Comparison of ENCODE assay signal across 11 cellular contexts in the genomic region with DNA sequence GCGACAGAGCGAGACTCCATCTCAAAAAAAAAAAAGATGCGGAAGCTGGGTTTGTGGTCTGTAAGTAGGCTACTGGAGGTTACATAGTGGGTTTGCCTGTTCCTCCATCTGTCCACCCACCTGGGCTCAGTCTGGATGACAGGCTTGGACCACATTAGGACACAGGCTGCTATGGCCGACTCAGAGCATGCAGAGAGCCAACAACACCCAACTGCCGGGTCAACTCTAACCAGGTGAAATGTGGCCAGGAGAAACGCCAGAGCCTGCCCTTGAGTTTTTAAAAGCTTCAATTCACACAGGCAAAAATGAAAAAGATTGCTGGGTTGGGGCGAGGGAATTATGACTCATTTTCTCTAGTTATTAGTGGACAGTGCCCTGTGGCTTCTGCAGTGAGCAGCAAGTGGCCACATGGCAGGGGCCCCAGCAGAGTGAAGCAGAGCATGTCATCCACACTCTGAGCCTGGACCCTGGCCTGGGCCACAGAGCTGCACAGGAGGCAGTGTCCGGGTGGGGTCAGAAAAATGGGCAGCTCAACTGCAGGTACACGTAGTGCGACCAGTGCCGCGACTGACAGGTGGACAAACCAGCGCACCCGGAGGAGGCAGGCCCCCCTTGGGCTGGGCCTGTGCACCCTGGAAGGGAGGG.
DNase-seq lines count a peak whose midpoint lies in the region; ATAC-seq and TF ChIP-seq lines count a peak whose summit lies in the region.
"Had no signal": no experiment of that assay in that cellular context is flagged by ENCODE, and none has a peak within 500 bp of the region (broad histone marks: within the 10 kb centered on the region; RNA-seq: fewer than 3 reads in every experiment).

No MANE protein-coding gene starts in this region.

- TF ChIP-seq CTCF in right atrium auricular region (IDR thresholded peaks at IDR 0.05): no peak
- TF ChIP-seq CTCF in colonic mucosa (IDR thresholded peaks at IDR 0.05): no peak

- H3K9ac ChIP-seq in colonic mucosa (ENCODE audit: low read depth in 2 of 2, low read length in 2 of 2): no peak overlapping the region

- H3K4me1 ChIP-seq in right atrium auricular region: no peaks in the 10 kb centered on the region
- no peaks in the 10 kb centered on the region for H3K4me1 ChIP-seq in colonic mucosa

- H3K4me3 ChIP-seq in right atrium auricular region (no peak overlapping the region), colonic mucosa (no peak overlapping the region)
- H3K4me3 ChIP-seq: thoracic aorta had no signal

- ATAC-seq in HG02610 (IDR thresholded peaks at IDR 0.05; ENCODE audit: unreplicated experiment) (peak; percentile 86), HG03558 (IDR thresholded peaks at IDR 0.05; ENCODE audit: extremely low read depth, unreplicated experiment) (peak; percentile 51)

- no peak overlapping the region for H3K27ac ChIP-seq in right atrium auricular region
- H3K27ac ChIP-seq in colonic mucosa: no peak overlapping the region
- H3K27ac ChIP-seq: thoracic aorta, VCaP had no signal

- intact Hi-C loops in cardiac septum (cut with DNase I) (no loop called here), colonic mucosa (cut with DNase I) (no loop called here)

- H3K36me3 ChIP-seq in right atrium auricular region (no peaks in the 10 kb centered on the region), colonic mucosa (no peaks in the 10 kb centered on the region)
- H3K36me3 ChIP-seq: thoracic aorta had no signal

- no peaks in the 10 kb centered on the region for H3K27me3 ChIP-seq in right atrium auricular region
- no peaks in the 10 kb centered on the region for H3K27me3 ChIP-seq in colonic mucosa

- DNase-seq in cardiac septum (ENCODE audit: low spot score) (peak; percentile 64), right atrium auricular region (ENCODE audit: low spot score) (no peak), ureter (ENCODE audit: low spot score) (peak; percentile 39), colonic mucosa (no peak)
- no peak for DNase-seq in stimulated activated CD4-positive, alpha-beta T cell treated with anti-CD3 and anti-CD28 coated beads, Interleukin-15, amount 100 ng/mL, for 24 hours
- DNase-seq in activated CD4-positive, alpha-beta T cell treated with anti-CD3 and anti-CD28 coated beads for 4 hours: no peak
- DNase-seq: Kasumi-1 had no signal

- H3K9me3 ChIP-seq in right atrium auricular region (no peaks in the 10 kb centered on the region), colonic mucosa (no peaks in the 10 kb centered on the region)
- H3K9me3 ChIP-seq: thoracic aorta had no signal

Comparison
In these comparisons a context has a peak if more than half of its experiments do, and no peak if none do; other contexts are left out.
1. DNase-seq: peak in cardiac septum (single experiment) and ureter (single experiment); none in right atrium auricular region (single experiment), stimulated activated CD4-positive, alpha-beta T cell treated with anti-CD3 and anti-CD28 coated beads, Interleukin-15, amount 100 ng/mL, for 24 hours (single experiment), colonic mucosa (single experiment) and activated CD4-positive, alpha-beta T cell treated with anti-CD3 and anti-CD28 coated beads for 4 hours (0 of 2).